1 cellular context compared by ENCODE assay signal in genomic region chr13:114161644-114162532, GRCh38.
TF ChIP-seq lines count a peak whose summit lies in the region.

No MANE protein-coding gene starts in this region.

TF ChIP-seq in HepG2, 621 proteins besides CTCF, POLR2A, EP300 and RAD21 (continued from another document):
- TF ChIP-seq ZFP41 (CRISPR knock-in tag; IDR thresholded peaks at IDR 0.05; ENCODE audit: borderline replicate concordance): no peak
- TF ChIP-seq JARID2 (CRISPR knock-in tag; IDR thresholded peaks at IDR 0.05; ENCODE audit: insufficient replicate concordance): no peak
- no peak for TF ChIP-seq SNRNP70 (IDR thresholded peaks at IDR 0.05; ENCODE audit: low read depth, low read length)
- no peak for TF ChIP-seq ARNTL (CRISPR knock-in tag; IDR thresholded peaks at IDR 0.05)
- TF ChIP-seq POLR2AphosphoS2 (IDR thresholded peaks at IDR 0.05; ENCODE audit: low read depth, low read length): no peak
- TF ChIP-seq ZNF776 (CRISPR knock-in tag; IDR thresholded peaks at IDR 0.05): no peak
- peak; percentile 78 for TF ChIP-seq BCL6 (CRISPR knock-in tag; IDR thresholded peaks at IDR 0.05)
- TF ChIP-seq ZNF264 (CRISPR knock-in tag; IDR thresholded peaks at IDR 0.05): no peak
- TF ChIP-seq HMG20A (CRISPR knock-in tag; IDR thresholded peaks at IDR 0.05; ENCODE audit: borderline replicate concordance): 0 out of 2 replicates have a peak, but pooled peaks have one; percentile 14
- no peak for TF ChIP-seq ZNF460 (CRISPR knock-in tag; IDR thresholded peaks at IDR 0.05; ENCODE audit: borderline replicate concordance)
- no peak for TF ChIP-seq NFATC3 (CRISPR knock-in tag; IDR thresholded peaks at IDR 0.05)
- TF ChIP-seq ZNF644 (CRISPR knock-in tag; IDR thresholded peaks at IDR 0.05; ENCODE audit: low read depth): no peak
- TF ChIP-seq GRHL1 (CRISPR knock-in tag; conservative IDR thresholded peaks at IDR 0.05): no peak
- TF ChIP-seq ARID5B (CRISPR knock-in tag; IDR thresholded peaks at IDR 0.05): 0 out of 2 replicates have a peak, but pooled peaks have one; percentile 52
- TF ChIP-seq ZNF777 (CRISPR knock-in tag; IDR thresholded peaks at IDR 0.05): 0 out of 2 replicates have a peak, but pooled peaks have one; percentile 34
- TF ChIP-seq TRIM22 (IDR thresholded peaks at IDR 0.05): no peak
- no peak for TF ChIP-seq SOX13 (IDR thresholded peaks at IDR 0.05)
- peak in 1 of 2 experiments; percentile 59; a peak in 2 of 4 replicates for TF ChIP-seq SOX13 (CRISPR knock-in tag; conservative IDR thresholded peaks at IDR 0.05 in 1 of 2, IDR thresholded peaks at IDR 0.05 in 1 of 2)
- no peak for TF ChIP-seq ZNF260 (CRISPR knock-in tag; IDR thresholded peaks at IDR 0.05; ENCODE audit: borderline replicate concordance, low read depth)
- no peak for TF ChIP-seq REST (IDR thresholded peaks at IDR 0.05; ENCODE audit: borderline replicate concordance in 1 of 2, low read depth in 1 of 2, low read length in 2 of 2)
- TF ChIP-seq IRX3 (CRISPR knock-in tag; IDR thresholded peaks at IDR 0.05; ENCODE audit: borderline replicate concordance, low read depth): no peak
- TF ChIP-seq ZNF687 (CRISPR knock-in tag; IDR thresholded peaks at IDR 0.05): peak; percentile 69
- TF ChIP-seq MIER3 (CRISPR knock-in tag; IDR thresholded peaks at IDR 0.05; ENCODE audit: borderline replicate concordance): no peak
